8 cellular contexts compared by ENCODE assay signal in genomic region chr19:2096543-2097329, GRCh38. TPM values are rescaled to one million over a fixed set of nuclear protein-coding genes. Genes with fewer than 3 reads are reported as not detected.
DNase-seq lines count a peak whose midpoint lies in the region; ATAC-seq and TF ChIP-seq lines count a peak whose summit lies in the region.

Gene IZUMO4, plus strand, starts transcription at chr19:2096915. Its CDS starts 31 bp downstream, at chr19:2096946.

- no peaks in the 10 kb centered on the region for H3K9me3 Mint-ChIP-seq in progenitor cell of endocrine pancreas (ENCODE audit: low read depth)

- peak within 1 kb of the TSS; percentile 88 for H3K4me3 Mint-ChIP-seq in progenitor cell of endocrine pancreas (ENCODE audit: low read depth)

- H3K27ac Mint-ChIP-seq in progenitor cell of endocrine pancreas = peak within 1 kb of the TSS; percentile 96

- intact Hi-C loops in left ventricle myocardium superior (cut with micrococcal nuclease) = no loop called here

- TF ChIP-seq CTCF in GM13977 (IDR thresholded peaks at IDR 0.05; ENCODE audit: extremely low read depth, insufficient read depth, missing control alignments) (peak; percentile 44), progenitor cell of endocrine pancreas (IDR thresholded peaks at IDR 0.05; ENCODE audit: unreplicated experiment) (peak; percentile 48)

- peaks cover 4% of the 10 kb centered on the region for H3K36me3 Mint-ChIP-seq in progenitor cell of endocrine pancreas (ENCODE audit: insufficient read depth)

- H3K4me3 ChIP-seq in urinary bladder (ENCODE audit: low read depth, low read length) = peak within 1 kb of the TSS; percentile 60

- under 1% methylated on average over 71 of the region's 71 CpGs for WGBS in urinary bladder

- H3K27me3 Mint-ChIP-seq in progenitor cell of endocrine pancreas = no peaks in the 10 kb centered on the region

- no peaks in the 10 kb centered on the region for H3K4me1 ChIP-seq in urinary bladder (ENCODE audit: insufficient read depth)

- peaks cover 10% of the 10 kb centered on the region for H3K4me1 Mint-ChIP-seq in progenitor cell of endocrine pancreas (ENCODE audit: low read depth)

- DNase-seq in GM13977 (ENCODE audit: low spot score) (peak; percentile 100), NCI-H146 (lab: John Stamatoyannopoulos, UW) (peak; percentile 91), T-helper 1 cell (peak; percentile 98 to 100 (median 100)), amniotic stem cell (lab: John Stamatoyannopoulos, UW) (peak; percentile 91), left ventricle myocardium superior (peak; percentile 100), progenitor cell of endocrine pancreas (ENCODE audit: low spot score, unreplicated experiment) (peak; percentile 100)

- no peaks in the 10 kb centered on the region for H3K36me3 ChIP-seq in urinary bladder (ENCODE audit: insufficient read depth)

- peak within 1 kb of the TSS; percentile 88 for H3K27ac ChIP-seq in urinary bladder (ENCODE audit: low read depth)

- ATAC-seq in HG02884 (IDR thresholded peaks at IDR 0.05; ENCODE audit: unreplicated experiment) (peak; percentile 55), left ventricle myocardium superior (peak; percentile 90)

- in situ Hi-C loops in GM13977 (cut with MboI; ENCODE audit: low pct_unique_long_range_greater_than_20kb, low sequenced_read_pairs, unreplicated experiment) = no loop called here

RNA-seq across cellular contexts. Expression of gene IZUMO4, which starts in this region (rescaled TPM):
- total RNA-seq in left ventricle myocardium superior (1.9 TPM), progenitor cell of endocrine pancreas (15.9 and 16.5 TPM in 2 replicates), urinary bladder (1.5 TPM)
- polyA plus RNA-seq in urinary bladder = 9.2 TPM

Comparison
In these comparisons a context has a peak if more than half of its experiments do, and no peak if none do; other contexts are left out.
1. Peak in every context shown above with its lines: DNase-seq, ATAC-seq, H3K4me3 ChIP-seq and H3K27ac ChIP-seq.